ENCODE assay signal across 22 cellular contexts in genomic region chr3:42632146-42632545, GRCh38. TPM values are rescaled to one million over a fixed set of nuclear protein-coding genes. Genes with fewer than 3 reads are reported as not detected.
A peak's percentile ranks its signal among the peaks of the same experiment; 100 is the strongest.
DNase-seq lines count a peak whose midpoint lies in the region; ATAC-seq and TF ChIP-seq lines count a peak whose summit lies in the region.
"Had no signal": no experiment of that assay in that cellular context is flagged by ENCODE, and none has a peak within 500 bp of the region (broad histone marks: within the 10 kb centered on the region; RNA-seq: fewer than 3 reads in every experiment).

No MANE protein-coding gene starts in this region.

- intact Hi-C loops in MCF 10A (cut with micrococcal nuclease) = no loop called here
- intact Hi-C loops in breast epithelium (cut with DNase I; ENCODE audit: low total_unique reads) = no loop called here

- no peaks in the 10 kb centered on the region for H4K20me1 ChIP-seq in fibroblast of lung (ENCODE audit: control insufficient read depth, extremely low read depth, insufficient read depth, low read length)
- peaks cover 58% of the 10 kb centered on the region for H4K20me1 ChIP-seq in smooth muscle cell (ENCODE audit: low read depth)

- H3K9me3 Mint-ChIP-seq in MCF 10A (ENCODE audit: unreplicated experiment) (no peaks in the 10 kb centered on the region), WTC11 (no peaks in the 10 kb centered on the region)
- H3K9me3 Mint-ChIP-seq: central memory CD8-positive, alpha-beta T cell; neural crest cell had no signal

- CTCF ChIA-PET in MCF 10A (lab: Yijun Ruan, JAX) (interaction anchor here (0.6 kb wide), 1 partner anchor 120 kb away, joined by 3 read pairs; no protein-coding TSS in a partner anchor), WTC11 (lab: Charles Lee) (no interaction called here)

- H3F3A ChIP-seq in smooth muscle cell (ENCODE audit: low read depth) = peaks cover 4% of the 10 kb centered on the region

- H3K27me3 Mint-ChIP-seq in MCF 10A (ENCODE audit: insufficient read depth, unreplicated experiment) (no peaks in the 10 kb centered on the region), WTC11 (ENCODE audit: low read depth) (no peaks in the 10 kb centered on the region)
- H3K27me3 Mint-ChIP-seq: activated CD8-positive, alpha-beta memory T cell treated with anti-CD3 and anti-CD28 coated beads, Interleukin-2, amount 10 ng/mL, durations not matched to agents 7 days and 5 days; central memory CD8-positive, alpha-beta T cell; progenitor cell of endocrine pancreas had no signal

- no peak overlapping the region for H3K4me3 Mint-ChIP-seq in MCF 10A (ENCODE audit: unreplicated experiment)
- no peak overlapping the region for H3K4me3 Mint-ChIP-seq in WTC11
- H3K4me3 Mint-ChIP-seq: activated CD8-positive, alpha-beta memory T cell treated with anti-CD3 and anti-CD28 coated beads, Interleukin-2, amount 10 ng/mL, durations not matched to agents 7 days and 5 days; central memory CD8-positive, alpha-beta T cell had no signal

- H3K79me2 ChIP-seq in fibroblast of lung (ENCODE audit: control insufficient read depth, insufficient read depth, low read length) = no peaks in the 10 kb centered on the region
- peaks cover 18% of the 10 kb centered on the region for H3K79me2 ChIP-seq in smooth muscle cell (ENCODE audit: low read depth)

- no TSS peak for BruUV-seq in MCF 10A (replicated peaks; lab: Mats Ljungman, UMichigan)

- TF ChIP-seq POLR2A in breast epithelium (IDR thresholded peaks at IDR 0.05) = no peak

- H3K27ac Mint-ChIP-seq in MCF 10A (ENCODE audit: low read depth, unreplicated experiment) (peak overlapping the region; percentile 13), WTC11 (no peak overlapping the region)
- H3K27ac Mint-ChIP-seq: activated CD8-positive, alpha-beta memory T cell treated with anti-CD3 and anti-CD28 coated beads, Interleukin-2, amount 10 ng/mL, durations not matched to agents 7 days and 5 days had no signal

- POLR2A ChIA-PET in MCF 10A (lab: Yijun Ruan, JAX) (interaction anchor here (1.2 kb wide), 1 partner anchor 120 kb away, joined by 3 read pairs; no protein-coding TSS in a partner anchor), WTC11 (lab: Charles Lee) (interaction anchor here (0.7 kb wide), 1 partner anchor 16 kb away, joined by 3 read pairs; no protein-coding TSS in a partner anchor)

- H3K4me1 Mint-ChIP-seq in MCF 10A (ENCODE audit: insufficient read depth, unreplicated experiment) (peaks cover 7% of the 10 kb centered on the region), WTC11 (peaks cover 26% of the 10 kb centered on the region)

- H3K4me3 ChIP-seq in breast epithelium (no peak overlapping the region), fibroblast of lung (replicated peaks in 1 of 4; ENCODE audit: control extremely low read depth in 1 of 4, insufficient read depth in 1 of 4, low read depth in 3 of 4, low read length in 4 of 4) (no peak overlapping the region), smooth muscle cell (no peak overlapping the region)
- H3K4me3 ChIP-seq: spleen, vagina had no signal

- H3K9me3 ChIP-seq in breast epithelium (no peaks in the 10 kb centered on the region), fibroblast of lung (ENCODE audit: control insufficient read depth, insufficient read depth, low read depth, low read length) (no peaks in the 10 kb centered on the region), smooth muscle cell (replicated peaks; ENCODE audit: low read depth) (no peaks in the 10 kb centered on the region)
- H3K9me3 ChIP-seq: spleen, vagina had no signal

- H3K36me3 Mint-ChIP-seq in MCF 10A (ENCODE audit: insufficient read depth, unreplicated experiment) (peaks cover 6% of the 10 kb centered on the region), WTC11 (peaks cover 50% of the 10 kb centered on the region)

- H3K27me3 ChIP-seq in breast epithelium (no peaks in the 10 kb centered on the region), fibroblast of lung (ENCODE audit: control insufficient read depth, insufficient read depth, low read length) (no peaks in the 10 kb centered on the region), smooth muscle cell (ENCODE audit: low read depth) (no peaks in the 10 kb centered on the region)
- H3K27me3 ChIP-seq: spleen, vagina had no signal

- H3K9ac ChIP-seq in fibroblast of lung (ENCODE audit: insufficient read depth, low read length) (no peak overlapping the region), smooth muscle cell (ENCODE audit: low read depth) (no peak overlapping the region)

- H3K27ac ChIP-seq in breast epithelium = no peak overlapping the region
- no peak overlapping the region for H3K27ac ChIP-seq in fibroblast of lung (ENCODE audit: insufficient read depth, low read length)
- H3K27ac ChIP-seq in smooth muscle cell (ENCODE audit: low read depth) = peak overlapping the region; percentile 18
- H3K27ac ChIP-seq: spleen, vagina had no signal

- ATAC-seq in WTC11 (peak; percentile 30), GM19397 (IDR thresholded peaks at IDR 0.05; ENCODE audit: unreplicated experiment) (no peak)
- ATAC-seq: activated CD8-positive, alpha-beta memory T cell treated with anti-CD3 and anti-CD28 coated beads, Interleukin-2, amount 10 ng/mL, durations not matched to agents 7 days and 5 days; left colon had no signal

- H3K36me3 ChIP-seq in breast epithelium (no peaks in the 10 kb centered on the region), fibroblast of lung (ENCODE audit: control insufficient read depth, insufficient read depth, low read length) (peaks cover 17% of the 10 kb centered on the region), smooth muscle cell (ENCODE audit: low read depth) (peaks cover 26% of the 10 kb centered on the region)

- H3K4me2 ChIP-seq in fibroblast of lung (ENCODE audit: extremely low read depth, insufficient read depth, low read length) (no peak overlapping the region), smooth muscle cell (no peak overlapping the region)

- no peak overlapping the region for H2AFZ ChIP-seq in fibroblast of lung (ENCODE audit: low read length)
- no peak overlapping the region for H2AFZ ChIP-seq in smooth muscle cell (ENCODE audit: low read depth)

- TF ChIP-seq CTCF in MCF 10A (IDR thresholded peaks at IDR 0.05; ENCODE audit: unreplicated experiment) = no peak
- TF ChIP-seq CTCF in breast epithelium (IDR thresholded peaks at IDR 0.05) = no peak
- TF ChIP-seq CTCF in WTC11 (IDR thresholded peaks at IDR 0.05) = no peak
- no peak for TF ChIP-seq CTCF in fibroblast of lung (conservative IDR thresholded peaks at IDR 0.05 in 1 of 2, IDR thresholded peaks at IDR 0.05 in 1 of 2; ENCODE audit: low read depth in 1 of 2, low read length in 2 of 2)
- no peak for TF ChIP-seq CTCF in smooth muscle cell (IDR thresholded peaks at IDR 0.05; ENCODE audit: borderline replicate concordance, insufficient read depth, poor library complexity, severe bottlenecking)

- DNase-seq in MCF 10A (ENCODE audit: unreplicated experiment) (peak; percentile 79), breast epithelium (ENCODE audit: low spot score in 2 of 2) (no peak), WTC11 (ENCODE audit: low spot score) (no peak), fibroblast of lung (ENCODE audit: low read depth in 2 of 2) (peak; percentile 20 to 45), smooth muscle cell (lab: John Stamatoyannopoulos, UW; ENCODE audit: unreplicated experiment) (no peak), HPDE6-E6E7 (ENCODE audit: extremely low spot score) (no peak), middle frontal gyrus (ENCODE audit: extremely low spot score, low spot score) (no peak)
- DNase-seq: activated CD4-positive, alpha-beta T cell treated with anti-CD3 and anti-CD28 coated beads for 4 hours; activated CD8-positive, alpha-beta memory T cell treated with anti-CD3 and anti-CD28 coated beads, Interleukin-2, amount 10 ng/mL, durations not matched to agents 7 days and 5 days; C1 segment of cervical spinal cord; effector memory CD4-positive, alpha-beta T cell; left colon; midbrain; NCI-H2081 treated with DMSO at 0.1 percent for 48 hours; NCI-H510A; spleen had no signal

- 50% methylated on average over 1 of the region's 1 CpG for WGBS in smooth muscle cell (ENCODE audit: low lambda C conversion rate)

- no peaks in the 10 kb centered on the region for H3K4me1 ChIP-seq in breast epithelium
- H3K4me1 ChIP-seq in fibroblast of lung (ENCODE audit: control insufficient read depth, extremely low read depth, insufficient read depth, low read length) = peaks cover 4% of the 10 kb centered on the region
- no peaks in the 10 kb centered on the region for H3K4me1 ChIP-seq in smooth muscle cell (ENCODE audit: low read depth)
- H3K4me1 ChIP-seq: vagina had no signal

RNA-seq across cellular contexts. Expression of gene ZBTB47, which starts 21.4 kb away (rescaled TPM):
- total RNA-seq in MCF 10A (2022) (10.9 and 12.4 TPM in 2 replicates), breast epithelium (10 to 100 TPM; 18.0 to 61.8 (median 45.2) TPM), WTC11 (2021) (5.2 to 5.9 TPM (median 5.6 TPM) in 3 replicates), fibroblast of lung (32.1 and 49.4 TPM in 2 replicates), smooth muscle cell (6.5 and 7.7 TPM in 2 replicates)
- polyA plus RNA-seq in fibroblast of lung (15.2 and 15.6 TPM in 2 replicates), smooth muscle cell (4.6 TPM in 2 replicates)
- polyA plus RNA-seq in fibroblast of lung (2012) = 20.8 and 21.0 TPM in 2 replicates
- 26.3 and 41.3 TPM in 2 replicates for polyA minus RNA-seq in fibroblast of lung (ENCODE audit: low replicate concordance)

RNA-seq across cellular contexts. Expression of gene NKTR, which starts 31.7 kb away (rescaled TPM):
- total RNA-seq in MCF 10A (2022) (63.4 and 63.5 TPM in 2 replicates), breast epithelium (100 to 1,000 TPM; 132 to 214 (median 175) TPM), WTC11 (2021) (76.4 to 89.3 TPM (median 82.3 TPM) in 3 replicates), fibroblast of lung (30.3 and 44.6 TPM in 2 replicates), smooth muscle cell (91.3 and 113 TPM in 2 replicates)
- polyA plus RNA-seq in fibroblast of lung (19.8 and 26.4 TPM in 2 replicates), smooth muscle cell (37.1 and 82.3 TPM in 2 replicates)
- polyA plus RNA-seq in fibroblast of lung (2012) = 9.5 and 11.9 TPM in 2 replicates
- 1.4 TPM in 2 replicates for polyA minus RNA-seq in fibroblast of lung (ENCODE audit: low replicate concordance)

RNA-seq across cellular contexts. Expression of gene SS18L2, which starts 41.5 kb away (rescaled TPM):
- total RNA-seq in MCF 10A (2022) (22.1 and 26.2 TPM in 2 replicates), breast epithelium (10 to 100 TPM; 19.8 to 29.5 (median 23.7) TPM), WTC11 (2021) (52.9 to 65.0 TPM (median 62.6 TPM) in 3 replicates), fibroblast of lung (17.2 and 17.8 TPM in 2 replicates), smooth muscle cell (24.5 and 54.2 TPM in 2 replicates)
- polyA plus RNA-seq in fibroblast of lung (25.6 and 31.2 TPM in 2 replicates), smooth muscle cell (38.7 and 38.8 TPM in 2 replicates)
- polyA plus RNA-seq in fibroblast of lung (2012) = 26.7 and 30.7 TPM in 2 replicates
- 5.6 TPM in 1 of 2 replicates, not detected in the other for polyA minus RNA-seq in fibroblast of lung (ENCODE audit: low replicate concordance)

RNA-seq across cellular contexts. Expression of gene SEC22C, which starts 50.4 kb away (rescaled TPM):
- 52.1 and 55.7 TPM in 2 replicates for total RNA-seq in MCF 10A (2022)
- 10 to 100 TPM; 48.8 to 68.8 (median 61.9) TPM for total RNA-seq in breast epithelium
- total RNA-seq in WTC11 (2021) = 35.2 to 37.0 TPM (median 37.0 TPM) in 3 replicates
- 60.4 and 86.0 TPM in 2 replicates for total RNA-seq in fibroblast of lung
- 46.4 and 50.8 TPM in 2 replicates for polyA plus RNA-seq in fibroblast of lung
- polyA plus RNA-seq in fibroblast of lung (2012) = 46.1 and 46.3 TPM in 2 replicates
- 33.1 and 35.0 TPM in 2 replicates for polyA minus RNA-seq in fibroblast of lung (ENCODE audit: low replicate concordance)
- 52.2 and 70.5 TPM in 2 replicates for total RNA-seq in smooth muscle cell
- polyA plus RNA-seq in smooth muscle cell = 39.8 and 45.7 TPM in 2 replicates

RNA-seq across cellular contexts. Expression of gene KLHL40, which starts 53.2 kb away (rescaled TPM):
- total RNA-seq in MCF 10A (2022) = not detected in 2 replicates
- total RNA-seq in breast epithelium = not detected
- not detected in 3 replicates for total RNA-seq in WTC11 (2021)
- total RNA-seq in fibroblast of lung = not detected in 2 replicates
- polyA plus RNA-seq in fibroblast of lung = not detected in 2 replicates
- not detected in 2 replicates for polyA plus RNA-seq in fibroblast of lung (2012)
- not detected in 2 replicates for polyA minus RNA-seq in fibroblast of lung (ENCODE audit: low replicate concordance)
- not detected in 2 replicates for total RNA-seq in smooth muscle cell
- polyA plus RNA-seq in smooth muscle cell = not detected in 2 replicates
- total RNA-seq: activated CD8-positive, alpha-beta memory T cell treated with anti-CD3 and anti-CD28 coated beads, Interleukin-2, amount 10 ng/mL, durations not matched to agents 7 days and 5 days; H1; left colon; neural crest cell; progenitor cell of endocrine pancreas; spleen; vagina had no signal

Comparison
In these comparisons a context has a peak if more than half of its experiments do, and no peak if none do; other contexts are left out.
1. DNase-seq: peak in MCF 10A (single experiment) and fibroblast of lung (2 of 2); none in breast epithelium (0 of 2), WTC11 (single experiment), smooth muscle cell (single experiment), HPDE6-E6E7 (single experiment) and middle frontal gyrus (single experiment).